8 cellular contexts compared by ENCODE assay signal in genomic region chr15:51971353-51972133, GRCh38. TPM values are rescaled to one million over a fixed set of nuclear protein-coding genes. Genes with fewer than 3 reads are reported as not detected.
DNase-seq lines count a peak whose midpoint lies in the region; ATAC-seq, FAIRE-seq and TF ChIP-seq lines count a peak whose summit lies in the region.

TSS of gene LEO1 (minus strand) at chr15:51971778. CDS start at chr15:51971745, 33 bp downstream.

- ATAC-seq in GM19025 (IDR thresholded peaks at IDR 0.05; ENCODE audit: low read depth, unreplicated experiment) (peak; percentile 78), HG03342 (IDR thresholded peaks at IDR 0.05; ENCODE audit: unreplicated experiment) (peak; percentile 84)
- ATAC-seq in central memory CD8-positive, alpha-beta T cell (replicated peaks; ENCODE audit: extremely low read depth, poor library complexity, severe bottlenecking) = peak; percentile 91

- H3K27ac Mint-ChIP-seq in central memory CD8-positive, alpha-beta T cell (ENCODE audit: low read depth) = peak within 1 kb of the TSS; percentile 98

- TF ChIP-seq CTCF in kidney (IDR thresholded peaks at IDR 0.05; ENCODE audit: borderline replicate concordance, extremely low read depth, insufficient read depth) = peak; percentile 1

- H3K4me1 ChIP-seq in kidney (ENCODE audit: control insufficient read depth in 1 of 2, insufficient read depth in 1 of 2, low read depth in 1 of 2, low read length in 2 of 2) = peaks cover 3 to 6% of the 10 kb centered on the region in 2 donors

- DNase-seq in AG20443 (ENCODE audit: low spot score) (peak; percentile 96), NCI-H345 treated with DMSO at 0.1 percent for 48 hours (lab: John Stamatoyannopoulos, UW; ENCODE audit: unreplicated experiment) (peak; percentile 85), kidney (peak; percentile 92)
- peak; percentile 87 for DNase-seq in activated CD4-positive, CD25-positive, alpha-beta regulatory T cell treated with anti-CD3 and anti-CD28 coated beads, Interleukin-2, amount 50 U/mL, for 16 hours (ENCODE audit: low read depth, low spot score)
- DNase-seq in central memory CD8-positive, alpha-beta T cell (ENCODE audit: low spot score in 2 of 2) = peak; percentile 76 to 86
- peak; percentile 90 for DNase-seq in stimulated activated CD4-positive, alpha-beta T cell treated with anti-CD3 and anti-CD28 coated beads, Interleukin-15, amount 100 ng/mL, for 24 hours

- FAIRE-seq in kidney (lab: Jason Lieb, UNC) = no peak

- peaks cover 0 to 8% of the 10 kb centered on the region in 2 donors for H3K9me3 ChIP-seq in kidney (ENCODE audit: control insufficient read depth in 1 of 2, low read length in 2 of 2)

- H3K27me3 Mint-ChIP-seq in central memory CD8-positive, alpha-beta T cell = no peaks in the 10 kb centered on the region

- H3K4me3 Mint-ChIP-seq in central memory CD8-positive, alpha-beta T cell = peak within 1 kb of the TSS; percentile 98

- H3K4me3 ChIP-seq in kidney (ENCODE audit: low read length in 2 of 2) = peak within 1 kb of the TSS; percentile 83 to 87

- peaks cover 22% of the 10 kb centered on the region for H3K36me3 Mint-ChIP-seq in central memory CD8-positive, alpha-beta T cell (ENCODE audit: insufficient read depth)

- H3K4me1 Mint-ChIP-seq in central memory CD8-positive, alpha-beta T cell = peaks cover 20% of the 10 kb centered on the region

- intact Hi-C loops in kidney (cut with DNase I) = no loop called here

- H3K36me3 ChIP-seq in kidney (ENCODE audit: control insufficient read depth in 1 of 2, insufficient read depth in 2 of 2, low read length in 2 of 2) = no peaks in the 10 kb centered on the region

- H3K9me3 Mint-ChIP-seq in central memory CD8-positive, alpha-beta T cell = no peaks in the 10 kb centered on the region

- H3K9ac ChIP-seq in kidney (ENCODE audit: low read length in 2 of 2) = peak within 1 kb of the TSS; percentile 70 to 84

- peak within 1 kb of the TSS; percentile 90 to 95 for H3K27ac ChIP-seq in kidney (ENCODE audit: low read depth in 2 of 2, low read length in 2 of 2)

RNA-seq across cellular contexts. Expression of gene LEO1, which starts in this region (rescaled TPM):
- total RNA-seq in kidney = 14.5 TPM
- polyA plus RNA-seq in kidney (ENCODE audit: insufficient read depth, low read depth, low replicate concordance) = 12.1 TPM

Comparison
In these comparisons a context has a peak if more than half of its experiments do, and no peak if none do; other contexts are left out.
1. Peak in every context shown above with its lines: DNase-seq, ATAC-seq, H3K4me3 ChIP-seq and H3K27ac ChIP-seq.